15 cellular contexts compared by ENCODE assay signal in genomic region chr15:70679919-70680231, GRCh38.
A peak's percentile ranks its signal among the peaks of the same experiment; 100 is the strongest.
DNase-seq lines count a peak whose midpoint lies in the region; ATAC-seq and TF ChIP-seq lines count a peak whose summit lies in the region.
"Had no signal": no experiment of that assay in that cellular context is flagged by ENCODE, and none has a peak within 500 bp of the region (broad histone marks: within the 10 kb centered on the region; RNA-seq: fewer than 3 reads in every experiment).

No MANE protein-coding gene starts in this region.

- no peak for DNase-seq in RWPE1 (ENCODE audit: low spot score)
- no peak for DNase-seq in mesenchymal stem cell
- no peak for DNase-seq in midbrain (lab: John Stamatoyannopoulos, UW)
- DNase-seq in NCI-H2029 treated with DMSO at 0.1 percent for 48 hours (lab: John Stamatoyannopoulos, UW), result no peak
- no peak for DNase-seq in mucosa of descending colon
- no peak for DNase-seq in MM.1S
- DNase-seq: NCI-H2107, NCI-H510A, Peyer's patch, Right ventricle myocardium superior, T-cell had no signal

- H4K20me1 ChIP-seq in MM.1S (ENCODE audit: insufficient read depth, low read length), result no peaks in the 10 kb centered on the region

- H2BK5ac ChIP-seq in mesenchymal stem cell (ENCODE audit: low read depth, low read length, poor library complexity, severe bottlenecking), result no peak overlapping the region

- no peak overlapping the region for H4K8ac ChIP-seq in mesenchymal stem cell (ENCODE audit: low read length)

- H4K91ac ChIP-seq in mesenchymal stem cell (ENCODE audit: low read length), result no peak overlapping the region

- H3K14ac ChIP-seq in mesenchymal stem cell (ENCODE audit: low read length in 2 of 2), result no peak overlapping the region

- no peaks in the 10 kb centered on the region for H3K79me2 ChIP-seq in MM.1S (ENCODE audit: low read length)

- no peak overlapping the region for H2BK12ac ChIP-seq in mesenchymal stem cell (ENCODE audit: low read length in 2 of 2)

- H3K79me1 ChIP-seq in mesenchymal stem cell (replicated peaks; ENCODE audit: low read length, poor library complexity, severe bottlenecking), result peaks cover 4% of the 10 kb centered on the region

- no peak overlapping the region for H2BK120ac ChIP-seq in mesenchymal stem cell (ENCODE audit: low read depth, low read length)

- H3F3A ChIP-seq in MM.1S (ENCODE audit: insufficient read depth, low read length), result no peaks in the 10 kb centered on the region

- H3K23ac ChIP-seq in mesenchymal stem cell (ENCODE audit: low read length in 2 of 2), result no peak overlapping the region

- CTCF ChIA-PET in HEK293 (lab: Yijun Ruan, JAX) (interaction anchor here (0.6 to 9.3 kb wide), 28 partner anchors 9 to 1520 kb away, joined by 3 to 102 read pairs (median 5); no protein-coding TSS in a partner anchor), RWPE1 (lab: Yijun Ruan, JAX) (interaction anchor here (0.6 to 1.9 kb wide), 7 partner anchors 17 to 701 kb away, joined by 3 to 8 read pairs (median 6); no protein-coding TSS in a partner anchor)

- POLR2A ChIA-PET in HEK293 (lab: Yijun Ruan, JAX), result interaction anchor here (0.6 to 1.0 kb wide), 2 partner anchors 22 to 72 kb away, joined by 3 read pairs; no protein-coding TSS in a partner anchor
- POLR2A ChIA-PET in RWPE1 (lab: Yijun Ruan, JAX; ENCODE audit: low non-redundant PET), result no interaction called here

- peak overlapping the region; percentile 54 for H3K9ac ChIP-seq in mesenchymal stem cell (ENCODE audit: low read length)
- no peak overlapping the region for H3K9ac ChIP-seq in MM.1S (ENCODE audit: low read length)

- intact Hi-C loops in mucosa of descending colon (cut with DNase I, micrococcal nuclease), result loop anchor here (5.0 to 10.0 kb wide), 2 partner anchors 132 to 135 kb away; no protein-coding TSS in a partner anchor

- no peak overlapping the region for H2AK5ac ChIP-seq in mesenchymal stem cell (ENCODE audit: low read length, severe bottlenecking)

- H3K4me1 ChIP-seq in HEK293 (ENCODE audit: control insufficient read depth, insufficient read depth, low read length), result no peaks in the 10 kb centered on the region
- no peaks in the 10 kb centered on the region for H3K4me1 ChIP-seq in mesenchymal stem cell (ENCODE audit: control insufficient read depth, insufficient read depth, low read depth, low read length)
- H3K4me1 ChIP-seq in mucosa of descending colon (ENCODE audit: low read depth), result no peaks in the 10 kb centered on the region
- H3K4me1 ChIP-seq in MM.1S (ENCODE audit: low read length), result no peaks in the 10 kb centered on the region
- H3K4me1 ChIP-seq: Peyer's patch had no signal

- H2AFZ ChIP-seq in mesenchymal stem cell (ENCODE audit: low read depth, low read length), result no peak overlapping the region
- H2AFZ ChIP-seq in MM.1S (ENCODE audit: low read length), result no peak overlapping the region
- H2AFZ ChIP-seq: GM23338 had no signal

- peak; percentile 53 for TF ChIP-seq CTCF in C4-2B (conservative IDR thresholded peaks at IDR 0.05)
- no peak for TF ChIP-seq CTCF in HEK293 (tag by site-specific recombination; IDR thresholded peaks at IDR 0.05)
- TF ChIP-seq CTCF in RWPE1 (conservative IDR thresholded peaks at IDR 0.05; ENCODE audit: low read depth), result peak; percentile 14; the same call in 1 of the 2 replicates
- no peak for TF ChIP-seq CTCF in mucosa of descending colon (IDR thresholded peaks at IDR 0.05)
- no peak for TF ChIP-seq CTCF in MM.1S (IDR thresholded peaks at IDR 0.05; ENCODE audit: low read length)

- H3K9me3 ChIP-seq in HEK293 (ENCODE audit: control insufficient read depth, insufficient read depth, low read depth, low read length) (no peaks in the 10 kb centered on the region), mesenchymal stem cell (ENCODE audit: control insufficient read depth, low read length) (no peaks in the 10 kb centered on the region), mucosa of descending colon (no peaks in the 10 kb centered on the region), MM.1S (replicated peaks; ENCODE audit: insufficient read depth, low read length) (no peaks in the 10 kb centered on the region)
- H3K9me3 ChIP-seq: Peyer's patch had no signal

- no peak overlapping the region for H3K4ac ChIP-seq in mesenchymal stem cell (ENCODE audit: low read depth in 1 of 2, low read length in 2 of 2)

- H3K9me2 ChIP-seq in MM.1S (replicated peaks; ENCODE audit: insufficient read depth, low read length), result no peaks in the 10 kb centered on the region

- H3K4me3 ChIP-seq in HEK293 (ENCODE audit: low read depth, low read length), result no peak overlapping the region
- no peak overlapping the region for H3K4me3 ChIP-seq in mesenchymal stem cell (ENCODE audit: insufficient read depth in 1 of 2, low read depth in 1 of 2, low read length in 2 of 2)
- H3K4me3 ChIP-seq in mucosa of descending colon, result no peak overlapping the region
- no peak overlapping the region for H3K4me3 ChIP-seq in MM.1S (ENCODE audit: low read length)
- H3K4me3 ChIP-seq: GM23338, Peyer's patch, SK-N-MC had no signal

- ATAC-seq in mucosa of descending colon, result no peak
- ATAC-seq: GM23338, T-cell had no signal

- no peak overlapping the region for H3K18ac ChIP-seq in mesenchymal stem cell (ENCODE audit: low read depth in 1 of 2, low read length in 2 of 2)

- H3K27ac ChIP-seq in C4-2B (no peak overlapping the region), HEK293 (ENCODE audit: extremely low read depth, low read depth, low read length) (no peak overlapping the region), RWPE1 (no peak overlapping the region), mesenchymal stem cell (ENCODE audit: low read length, poor library complexity, severe bottlenecking) (no peak overlapping the region), MM.1S (ENCODE audit: low read length) (no peak overlapping the region)
- H3K27ac ChIP-seq: Peyer's patch, SK-N-MC had no signal

- H3K27me3 ChIP-seq in mesenchymal stem cell (ENCODE audit: control insufficient read depth in 1 of 2, insufficient read depth in 1 of 2, low read length in 2 of 2) (no peaks in the 10 kb centered on the region), MM.1S (replicated peaks; ENCODE audit: insufficient read depth, low read length) (no peaks in the 10 kb centered on the region)
- H3K27me3 ChIP-seq: Peyer's patch had no signal

- H3K4me2 ChIP-seq in mesenchymal stem cell (ENCODE audit: low read length, poor library complexity, severe bottlenecking), result no peak overlapping the region
- H3K4me2 ChIP-seq in MM.1S (ENCODE audit: low read depth, low read length), result no peak overlapping the region
- H3K4me2 ChIP-seq: GM23338 had no signal

- H2BK15ac ChIP-seq in mesenchymal stem cell (ENCODE audit: low read depth, poor library complexity, severe bottlenecking), result no peak overlapping the region

- peaks cover 8 to 32% of the 10 kb centered on the region in 2 experiments for H3K36me3 ChIP-seq in HEK293 (ENCODE audit: control insufficient read depth in 2 of 2, insufficient read depth in 1 of 2, low read length in 2 of 2)
- H3K36me3 ChIP-seq in mesenchymal stem cell (ENCODE audit: control insufficient read depth in 1 of 2, insufficient read depth in 2 of 2, low read depth in 1 of 2, low read length in 2 of 2), result peaks cover 2 to 87% of the 10 kb centered on the region in 2 experiments
- H3K36me3 ChIP-seq in mucosa of descending colon (ENCODE audit: low read depth), result no peaks in the 10 kb centered on the region
- H3K36me3 ChIP-seq in MM.1S (replicated peaks; ENCODE audit: insufficient read depth, low read length), result no peaks in the 10 kb centered on the region

TF ChIP-seq in HEK293, 187 proteins besides CTCF, POLR2A, EP300 and RAD21:
- TF ChIP-seq ZNF664 (tag by site-specific recombination; IDR thresholded peaks at IDR 0.05), result peak; percentile 43
- TF ChIP-seq ZNF660 (tag by site-specific recombination; IDR thresholded peaks at IDR 0.05), result no peak
- TF ChIP-seq SP7 (tag by site-specific recombination; IDR thresholded peaks at IDR 0.05), result peak; percentile 4; the same call in 1 of the 2 replicates
- 0 out of 2 replicates have a peak, but pooled peaks have one; percentile 41 for TF ChIP-seq ZNF362 (tag by site-specific recombination; IDR thresholded peaks at IDR 0.05)

Comparison
In these comparisons a context has a peak if more than half of its experiments do, and no peak if none do; other contexts are left out.
1. CTCF ChIP-seq: peak in C4-2B (single experiment) and RWPE1 (single experiment); none in HEK293 (single experiment), mucosa of descending colon (single experiment) and MM.1S (single experiment).